Comparison of ENCODE assay signal across 18 cellular contexts in genomic region chr11:130550160-130550559, GRCh38.
"Had no signal": no experiment of that assay in that cellular context is flagged by ENCODE, and none has a peak within 500 bp of the region (broad histone marks: within the 10 kb centered on the region; RNA-seq: fewer than 3 reads in every experiment).

No MANE protein-coding gene starts in this region.

- H3K9me3 ChIP-seq: heart left ventricle, mucosa of descending colon, neutrophil, psoas muscle, sigmoid colon, stomach had no signal

- H3K36me3 ChIP-seq: heart left ventricle, neutrophil, sigmoid colon, stomach had no signal

- H3K4me3 ChIP-seq: dorsolateral prefrontal cortex, heart left ventricle, mucosa of descending colon, psoas muscle, sigmoid colon, skin epidermis, stomach had no signal

- ATAC-seq: heart left ventricle; naive thymus-derived CD8-positive, alpha-beta T cell had no signal

- DNase-seq: cortex of kidney; dorsolateral prefrontal cortex; effector CD8-positive, alpha-beta T cell; foreskin melanocyte; heart left ventricle; hippocampal formation; left colon; naive thymus-derived CD8-positive, alpha-beta T cell; psoas muscle; sigmoid colon; stimulated activated CD4-positive, alpha-beta T cell treated with anti-CD3 and anti-CD28 coated beads, Interleukin-2, amount 100 ng/mL, for 24 hours; stimulated activated naive CD4-positive, alpha-beta T cell; stomach; trophoblast cell had no signal

- FAIRE-seq: urothelium cell line had no signal

- H3K27me3 ChIP-seq: heart left ventricle, neutrophil, sigmoid colon, stomach had no signal

- H3K27ac ChIP-seq: dorsolateral prefrontal cortex, heart left ventricle, neutrophil, psoas muscle, sigmoid colon, skin epidermis, stomach had no signal

- H3K4me1 ChIP-seq: sigmoid colon had no signal
